In the genomic region with DNA sequence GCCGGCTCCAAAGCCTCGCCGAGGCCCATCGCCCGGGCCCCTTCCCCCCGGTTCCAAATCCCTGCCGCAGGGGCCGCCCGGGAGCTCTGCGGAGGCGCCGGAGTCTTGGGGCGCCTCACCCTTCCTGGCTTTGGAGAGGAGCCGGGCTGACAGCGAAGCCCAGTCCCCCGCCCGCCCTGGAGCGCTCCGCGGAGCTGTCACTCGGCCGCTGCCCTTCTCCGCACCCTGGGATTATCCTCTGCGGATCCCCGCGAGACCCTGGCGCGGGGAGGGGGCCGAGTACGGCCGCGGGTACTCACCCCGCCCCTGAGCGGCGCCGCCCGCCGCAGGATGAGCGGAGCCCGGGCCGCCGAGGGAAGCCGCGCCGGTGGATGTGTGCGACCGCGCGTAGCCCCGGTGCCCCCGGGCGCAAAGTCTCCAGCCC, we compare ENCODE assay signal across 8 cellular contexts. TPM values are rescaled to one million over a fixed set of nuclear protein-coding genes. Genes with fewer than 3 reads are reported as not detected.
A peak's percentile ranks its signal among the peaks of the same experiment; 100 is the strongest.
DNase-seq lines count a peak whose midpoint lies in the region; ATAC-seq and TF ChIP-seq lines count a peak whose summit lies in the region.

No MANE protein-coding gene starts in this region.

- CTCF ChIA-PET in AG04450 (lab: Charles Lee) = no interaction called here
- CTCF ChIA-PET in CD4-positive, alpha-beta T cell (lab: Charles Lee) = no interaction called here
- CTCF ChIA-PET in activated naive CD4-positive, alpha-beta T cell treated with anti-CD3 and anti-CD28 coated beads for 36 hours (lab: Charles Lee) = no interaction called here

- H3K27ac Mint-ChIP-seq in brain = peak overlapping the region; percentile 76 to 97 (median 94)
- H3K27ac Mint-ChIP-seq in CD4-positive, alpha-beta T cell = no peak overlapping the region
- H3K27ac Mint-ChIP-seq in activated naive CD4-positive, alpha-beta T cell treated with anti-CD3 and anti-CD28 coated beads for 36 hours = no peak overlapping the region

- peaks cover 0 to 15% (median 12%) of the 10 kb centered on the region in 4 donors for H3K4me1 ChIP-seq in tibial artery

- no peaks in the 10 kb centered on the region for H3K36me3 ChIP-seq in tibial artery

- POLR2A ChIA-PET in AG04450 (lab: Yijun Ruan, JAX) = no interaction called here
- POLR2A ChIA-PET in CD4-positive, alpha-beta T cell (lab: Charles Lee) = no interaction called here

- peaks cover 9% of the 10 kb centered on the region for H3K36me3 Mint-ChIP-seq in brain
- no peaks in the 10 kb centered on the region for H3K36me3 Mint-ChIP-seq in CD4-positive, alpha-beta T cell (ENCODE audit: low read depth)
- peaks cover 2% of the 10 kb centered on the region for H3K36me3 Mint-ChIP-seq in activated naive CD4-positive, alpha-beta T cell treated with anti-CD3 and anti-CD28 coated beads for 36 hours (ENCODE audit: low read depth)

- no peak overlapping the region for H3K27ac ChIP-seq in AG04450 (ENCODE audit: low read depth, low read length)
- peak overlapping the region; percentile 68 for H3K27ac ChIP-seq in layer of hippocampus (ENCODE audit: low read depth, low read length)
- no peak overlapping the region for H3K27ac ChIP-seq in tibial artery
- H3K27ac ChIP-seq in CD4-positive, alpha-beta T cell (ENCODE audit: low read depth, low read length) = no peak overlapping the region

- peaks cover 12 to 19% (median 17%) of the 10 kb centered on the region in 5 experiments for H3K9me3 Mint-ChIP-seq in brain
- H3K9me3 Mint-ChIP-seq in CD4-positive, alpha-beta T cell = peaks cover 4% of the 10 kb centered on the region
- H3K9me3 Mint-ChIP-seq in activated naive CD4-positive, alpha-beta T cell treated with anti-CD3 and anti-CD28 coated beads for 36 hours = no peaks in the 10 kb centered on the region

- H3K9me3 ChIP-seq in AG04450 (ENCODE audit: control insufficient read depth, insufficient read depth, low read length) (peaks cover 2% of the 10 kb centered on the region; the same call in 1 of the 2 replicates), tibial artery (peaks cover 0 to 22% (median 8%) of the 10 kb centered on the region in 3 donors)
- peaks cover 4% of the 10 kb centered on the region for H3K9me3 ChIP-seq in CD4-positive, alpha-beta T cell (ENCODE audit: control insufficient read depth, low read length)

- H3K4me3 ChIP-seq in AG04450 (ENCODE audit: low read depth, low read length) = peak overlapping the region; percentile 32
- H3K4me3 ChIP-seq in HFF-Myc (replicated peaks; ENCODE audit: low read depth, low read length) = peak overlapping the region; percentile 31
- peak overlapping the region; percentile 59 to 76 for H3K4me3 ChIP-seq in tibial artery

- H3K27me3 Mint-ChIP-seq in brain = peaks cover 23% of the 10 kb centered on the region
- peaks cover 54% of the 10 kb centered on the region for H3K27me3 Mint-ChIP-seq in CD4-positive, alpha-beta T cell
- H3K27me3 Mint-ChIP-seq in activated naive CD4-positive, alpha-beta T cell treated with anti-CD3 and anti-CD28 coated beads for 36 hours (ENCODE audit: low read depth) = peaks cover 29% of the 10 kb centered on the region

- intact Hi-C loops in tibial artery (cut with DNase I; ENCODE audit: low total_unique reads) = no loop called here
- intact Hi-C loops in CD4-positive, alpha-beta T cell (cut with DNase I, micrococcal nuclease) = no loop called here
- intact Hi-C loops in activated naive CD4-positive, alpha-beta T cell treated with anti-CD3 and anti-CD28 coated beads for 36 hours (cut with micrococcal nuclease) = no loop called here

- peaks cover 32% of the 10 kb centered on the region for H3K4me1 Mint-ChIP-seq in brain
- H3K4me1 Mint-ChIP-seq in CD4-positive, alpha-beta T cell (ENCODE audit: low read depth) = no peaks in the 10 kb centered on the region
- peaks cover 5% of the 10 kb centered on the region for H3K4me1 Mint-ChIP-seq in activated naive CD4-positive, alpha-beta T cell treated with anti-CD3 and anti-CD28 coated beads for 36 hours (ENCODE audit: low read depth)

- H3K27me3 ChIP-seq in AG04450 (ENCODE audit: control insufficient read depth, insufficient read depth, low read length) = peaks cover 34% of the 10 kb centered on the region
- H3K27me3 ChIP-seq in layer of hippocampus (ENCODE audit: control insufficient read depth, insufficient read depth, low read length) = peaks cover 2% of the 10 kb centered on the region
- peaks cover 0 to 18% of the 10 kb centered on the region in 2 donors for H3K27me3 ChIP-seq in tibial artery
- peaks cover 28% of the 10 kb centered on the region for H3K27me3 ChIP-seq in CD4-positive, alpha-beta T cell (ENCODE audit: control insufficient read depth, insufficient read depth, low read length)

- no peak for TF ChIP-seq CTCF in AG04450 (IDR thresholded peaks at IDR 0.05; ENCODE audit: low read depth, low read length)
- TF ChIP-seq CTCF in HFF-Myc (IDR thresholded peaks at IDR 0.05; ENCODE audit: low read depth, low read length, missing control alignments) = no peak
- no peak for TF ChIP-seq CTCF in brain (conservative IDR thresholded peaks at IDR 0.05)
- no peak for TF ChIP-seq CTCF in tibial artery (IDR thresholded peaks at IDR 0.05)
- no peak for TF ChIP-seq CTCF in CD4-positive, alpha-beta T cell (IDR thresholded peaks at IDR 0.05)

- DNase-seq in AG04450 (ENCODE audit: low read depth, low spot score) (no peak), HFF-Myc (ENCODE audit: extremely low read depth, low read depth) (no peak), tibial artery (no peak)
- DNase-seq in CD4-positive, alpha-beta T cell = no peak
- DNase-seq in activated naive CD4-positive, alpha-beta T cell treated with anti-CD3 and anti-CD28 coated beads for 36 hours = no peak

- ATAC-seq in HG02610 (IDR thresholded peaks at IDR 0.05; ENCODE audit: unreplicated experiment) = no peak
- no peak for ATAC-seq in CD4-positive, alpha-beta T cell (ENCODE audit: poor library complexity)

- H3K4me3 Mint-ChIP-seq in brain = peak overlapping the region; percentile 93 to 99 (median 95)
- no peak overlapping the region for H3K4me3 Mint-ChIP-seq in CD4-positive, alpha-beta T cell
- H3K4me3 Mint-ChIP-seq in activated naive CD4-positive, alpha-beta T cell treated with anti-CD3 and anti-CD28 coated beads for 36 hours = no peak overlapping the region

RNA-seq across cellular contexts. Expression of a gene that starts 0.3 kb away (rescaled TPM):
- not detected in 2 replicates for polyA plus RNA-seq in AG04450 (2011; rRNA removed)
- polyA minus RNA-seq in AG04450 (2011; rRNA and poly(A)+ RNA removed) = not detected in 2 replicates
- polyA plus RNA-seq in brain (ENCODE audit: insufficient read depth, low read depth, low replicate concordance) = 70.0 TPM
- total RNA-seq in CD4-positive, alpha-beta T cell = not detected
- total RNA-seq in activated naive CD4-positive, alpha-beta T cell treated with anti-CD3 and anti-CD28 coated beads for 36 hours = not detected

Comparison
In these comparisons a context has a peak if more than half of its experiments do, and no peak if none do; other contexts are left out.
1. H3K27ac Mint-ChIP-seq: peak in brain (5 of 5); none in CD4-positive, alpha-beta T cell (single experiment) and activated naive CD4-positive, alpha-beta T cell treated with anti-CD3 and anti-CD28 coated beads for 36 hours (single experiment).
2. H3K4me3 Mint-ChIP-seq: peak in brain (5 of 5); none in CD4-positive, alpha-beta T cell (single experiment) and activated naive CD4-positive, alpha-beta T cell treated with anti-CD3 and anti-CD28 coated beads for 36 hours (single experiment).
3. Peak in every context shown above with its lines, with median percentiles within 50 percentile points of each other: H3K4me3 ChIP-seq.